In the genomic region with DNA sequence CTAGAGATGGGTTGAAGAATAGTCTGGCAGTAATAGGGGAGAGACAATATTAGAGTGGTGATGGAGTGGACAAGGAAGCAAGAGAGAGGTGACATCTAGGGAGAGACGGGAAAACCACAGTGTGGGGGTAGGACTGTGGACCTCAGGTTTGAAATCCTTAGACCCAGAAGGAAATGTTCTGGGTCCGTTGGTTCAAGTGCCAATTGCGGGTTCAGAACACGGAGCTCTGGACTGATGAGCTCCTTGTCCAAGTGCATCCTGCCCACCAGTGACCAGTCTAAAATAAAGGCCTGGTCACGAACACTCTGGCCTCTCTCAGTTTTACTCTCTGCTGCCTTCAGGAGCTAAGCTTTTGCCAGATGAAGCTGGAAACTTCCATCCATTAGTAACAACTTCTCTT, we compare ENCODE assay signal across 7 cellular contexts.
"Had no signal": no experiment of that assay in that cellular context is flagged by ENCODE, and none has a peak within 500 bp of the region (broad histone marks: within the 10 kb centered on the region; RNA-seq: fewer than 3 reads in every experiment).

No MANE protein-coding gene starts in this region.

- H3K27ac ChIP-seq: HL-60 had no signal

- H3K4me3 Mint-ChIP-seq: IgD-negative memory B cell had no signal

- H3K27ac Mint-ChIP-seq: IgD-negative memory B cell had no signal

- H3K4me1 Mint-ChIP-seq: IgD-negative memory B cell had no signal

- FAIRE-seq: HepG2, HTR-8/SVneo, K562 had no signal

- ATAC-seq: HepG2, K562 had no signal

- H3K4me3 ChIP-seq: K562 had no signal

- DNase-seq: IMR-90, KBM-7 had no signal
